In the genomic region with DNA sequence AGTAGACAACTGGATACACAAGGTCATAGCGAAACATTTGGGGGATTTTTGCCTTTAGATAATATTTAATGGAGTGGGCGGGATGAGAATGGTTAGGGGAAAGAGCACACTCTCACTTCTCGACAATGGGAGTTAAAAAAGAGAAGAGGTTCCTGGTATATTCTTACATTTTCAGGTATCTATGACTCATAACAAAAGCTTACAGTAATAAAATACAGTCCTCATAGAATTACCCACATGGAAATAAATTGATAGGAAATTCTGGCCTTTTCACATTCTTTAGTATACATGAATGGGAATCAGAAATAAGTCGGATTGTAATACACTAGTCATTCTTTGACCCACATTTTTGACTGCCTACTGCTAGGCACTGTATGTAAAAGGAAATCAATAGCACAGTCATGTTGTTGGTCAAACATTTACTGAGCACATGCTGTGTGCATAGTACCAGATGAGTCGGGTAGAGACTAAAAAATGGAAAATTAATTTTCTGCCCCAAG, we compare ENCODE assay signal across 13 cellular contexts. TPM values are rescaled to one million over a fixed set of nuclear protein-coding genes. Genes with fewer than 3 reads are reported as not detected.
DNase-seq lines count a peak whose midpoint lies in the region; ATAC-seq lines count a peak whose summit lies in the region.
"Had no signal": no experiment of that assay in that cellular context is flagged by ENCODE, and none has a peak within 500 bp of the region (broad histone marks: within the 10 kb centered on the region; RNA-seq: fewer than 3 reads in every experiment).

No MANE protein-coding gene starts in this region.

- H3K36me3 Mint-ChIP-seq in activated naive CD4-positive, alpha-beta T cell treated with anti-CD3 and anti-CD28 coated beads, Interleukin-2, amount 50 U/mL, for 72 hours, result peaks cover 14 to 45% of the 10 kb centered on the region in 2 donors
- peaks cover 3% of the 10 kb centered on the region for H3K36me3 Mint-ChIP-seq in activated naive CD4-positive, alpha-beta T cell treated with anti-CD3 and anti-CD28 coated beads, Interleukin-2, amount 10 ng/mL, durations not matched to agents 7 days and 5 days

- H3K4me1 Mint-ChIP-seq in activated naive CD4-positive, alpha-beta T cell treated with anti-CD3 and anti-CD28 coated beads, Interleukin-2, amount 10 ng/mL, durations not matched to agents 7 days and 5 days, result peaks cover 10% of the 10 kb centered on the region

- H3K4me3 Mint-ChIP-seq in activated naive CD4-positive, alpha-beta T cell treated with anti-CD3 and anti-CD28 coated beads, Interleukin-2, amount 10 ng/mL, durations not matched to agents 7 days and 5 days, result no peak overlapping the region
- H3K4me3 Mint-ChIP-seq: activated T-helper 1 cell treated with anti-CD3 and anti-CD28 coated beads, Interleukin-12 subunit alpha, Interleukin-12 subunit beta, Interleukin-2, Interleukin-4 antibody, amounts not matched to agents 30 ng/mL and 10 ng/mL and 1 ng/mL, durations not matched to agents 14 hours and 24 hours and 36 hours had no signal

- ATAC-seq in activated naive CD4-positive, alpha-beta T cell treated with anti-CD3 and anti-CD28 coated beads, Interleukin-2, amount 50 U/mL, for 72 hours, result peak; percentile 61 to 84
- peak; percentile 76 for ATAC-seq in GM21786 (IDR thresholded peaks at IDR 0.05; ENCODE audit: unreplicated experiment)
- peak; percentile 83 for ATAC-seq in HG03354 (IDR thresholded peaks at IDR 0.05; ENCODE audit: poor library complexity, severe bottlenecking, unreplicated experiment)
- ATAC-seq in HG02885 (IDR thresholded peaks at IDR 0.05; ENCODE audit: poor library complexity, unreplicated experiment), result no peak

- CTCF ChIA-PET in activated naive CD4-positive, alpha-beta T cell treated with anti-CD3 and anti-CD28 coated beads, Interleukin-2, amount 10 ng/mL, durations not matched to agents 7 days and 5 days (lab: Charles Lee), result no interaction called here

- peaks cover 6 to 33% of the 10 kb centered on the region in 2 donors for H3K9me3 Mint-ChIP-seq in activated naive CD4-positive, alpha-beta T cell treated with anti-CD3 and anti-CD28 coated beads, Interleukin-2, amount 50 U/mL, for 72 hours
- peaks cover 15% of the 10 kb centered on the region for H3K9me3 Mint-ChIP-seq in activated naive CD4-positive, alpha-beta T cell treated with anti-CD3 and anti-CD28 coated beads, Interleukin-2, amount 10 ng/mL, durations not matched to agents 7 days and 5 days

- DNase-seq in activated naive CD4-positive, alpha-beta T cell treated with anti-CD3 and anti-CD28 coated beads, Interleukin-2, amount 50 U/mL, for 72 hours (ENCODE audit: low spot score in 2 of 2), result no peak
- no peak for DNase-seq in activated naive CD4-positive, alpha-beta T cell treated with anti-CD3 and anti-CD28 coated beads, Interleukin-2, amount 10 ng/mL, durations not matched to agents 7 days and 5 days
- DNase-seq in GDM1 (lab: John Stamatoyannopoulos, UW) (no peak), AG08396 (ENCODE audit: low spot score) (no peak)
- DNase-seq in stimulated activated CD4-positive, alpha-beta T cell treated with anti-CD3 and anti-CD28 coated beads, Interleukin-1b, Interleukin-23, amount 100 ng/mL, for 48 hours, result no peak
- DNase-seq: NCI-H146, NCI-H82, small intestine, upper lobe of left lung had no signal

- H3K27ac Mint-ChIP-seq in activated naive CD4-positive, alpha-beta T cell treated with anti-CD3 and anti-CD28 coated beads, Interleukin-2, amount 50 U/mL, for 72 hours, result peak overlapping the region; percentile 2 to 79
- H3K27ac Mint-ChIP-seq in activated naive CD4-positive, alpha-beta T cell treated with anti-CD3 and anti-CD28 coated beads, Interleukin-2, amount 10 ng/mL, durations not matched to agents 7 days and 5 days, result no peak overlapping the region
- H3K27ac Mint-ChIP-seq: activated T-helper 1 cell treated with anti-CD3 and anti-CD28 coated beads, Interleukin-12 subunit alpha, Interleukin-12 subunit beta, Interleukin-2, Interleukin-4 antibody, amounts not matched to agents 30 ng/mL and 10 ng/mL and 1 ng/mL, durations not matched to agents 14 hours and 24 hours and 36 hours had no signal

- peaks cover 5% of the 10 kb centered on the region for H3K27me3 Mint-ChIP-seq in activated naive CD4-positive, alpha-beta T cell treated with anti-CD3 and anti-CD28 coated beads, Interleukin-2, amount 10 ng/mL, durations not matched to agents 7 days and 5 days

RNA-seq across cellular contexts. Expression of a gene that starts 8.2 kb away (rescaled TPM):
- total RNA-seq in activated naive CD4-positive, alpha-beta T cell treated with anti-CD3 and anti-CD28 coated beads, Interleukin-2, amount 50 U/mL, for 72 hours, result 10 to 100 TPM in 1 of 2 donors, 1 to 10 TPM in 1; 9.6 to 10.1 TPM
